Comparison of ENCODE assay signal across 11 cellular contexts in the genomic region with DNA sequence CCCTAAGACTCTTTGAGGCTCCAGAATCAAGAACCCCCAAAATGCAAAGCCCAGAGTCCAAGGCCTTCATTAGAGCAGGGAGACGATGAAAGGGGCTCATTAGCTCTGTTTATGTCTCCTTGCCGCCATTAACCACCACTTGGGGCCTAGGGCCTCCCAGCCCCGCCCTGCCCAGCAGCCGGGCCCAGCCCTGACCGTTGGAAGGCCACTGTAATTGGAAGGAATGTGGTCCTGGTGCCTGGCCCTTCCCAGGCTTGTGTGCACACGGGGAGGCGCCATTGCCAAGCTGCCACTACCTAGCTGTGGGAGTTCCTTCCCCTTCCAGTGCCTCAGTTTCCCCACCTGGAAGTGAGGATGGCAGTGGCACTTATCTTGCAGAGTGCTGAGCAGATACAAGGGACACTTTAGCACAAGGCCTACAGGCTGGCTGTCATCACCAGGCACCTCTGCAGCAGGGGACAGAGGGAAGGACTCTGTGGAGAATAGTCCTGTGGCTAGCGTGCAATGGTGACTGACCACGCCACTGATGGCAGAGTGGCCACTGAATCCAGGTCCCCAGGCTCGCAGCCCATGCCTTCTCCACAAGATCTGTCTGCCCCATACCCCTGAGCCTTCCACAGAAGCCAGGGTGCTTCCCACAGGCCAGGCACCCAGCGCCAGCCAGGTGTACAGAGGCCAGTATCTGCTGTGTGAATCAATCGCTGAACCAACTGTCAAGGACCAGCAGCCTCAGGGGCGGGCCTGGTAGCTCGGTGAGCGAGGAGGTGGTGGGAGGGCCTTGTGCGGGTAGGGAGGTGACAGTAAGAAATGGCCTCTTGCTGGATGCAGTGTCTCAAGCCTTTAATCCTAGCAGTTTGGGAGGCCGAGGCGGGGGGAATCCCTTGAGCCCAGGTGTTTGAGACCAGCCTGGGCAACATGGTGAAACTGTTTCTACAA. TPM values are rescaled to one million over a fixed set of nuclear protein-coding genes. Genes with fewer than 3 reads are reported as not detected.
A peak's percentile ranks its signal among the peaks of the same experiment; 100 is the strongest.
DNase-seq lines count a peak whose midpoint lies in the region; ATAC-seq and TF ChIP-seq lines count a peak whose summit lies in the region.
"Had no signal": no experiment of that assay in that cellular context is flagged by ENCODE, and none has a peak within 500 bp of the region (broad histone marks: within the 10 kb centered on the region; RNA-seq: fewer than 3 reads in every experiment).

No MANE protein-coding gene starts in this region.

- WGBS in esophagus squamous epithelium, 2 donors: 70 to 75% methylated on average over 12 to 13 of the region's 18 CpGs

- no peak for ATAC-seq in activated T-cell treated with anti-CD3 and anti-CD28 coated beads, Interleukin-2, amount 50 U/mL, for 4 hours
- peak; percentile 27 for ATAC-seq in stimulated activated naive CD8-positive, alpha-beta T cell treated with anti-CD3 and anti-CD28 coated beads, Interleukin-15, amount 100 ng/mL, for 72 hours

- H3K4me3 Mint-ChIP-seq in activated T-cell treated with anti-CD3 and anti-CD28 coated beads, Interleukin-2, amount 50 U/mL, for 4 hours: peak overlapping the region; percentile 31
- peak overlapping the region; percentile 70 to 83 for H3K4me3 Mint-ChIP-seq in stimulated activated naive CD8-positive, alpha-beta T cell treated with anti-CD3 and anti-CD28 coated beads, Interleukin-15, amount 100 ng/mL, for 72 hours

- no peaks in the 10 kb centered on the region for H3K9me3 ChIP-seq in esophagus squamous epithelium
- H3K9me3 ChIP-seq: adrenal gland, uterus had no signal

- no peaks in the 10 kb centered on the region for H3K36me3 Mint-ChIP-seq in activated T-cell treated with anti-CD3 and anti-CD28 coated beads, Interleukin-2, amount 50 U/mL, for 4 hours (ENCODE audit: insufficient read depth)

- intact Hi-C loops in esophagus squamous epithelium (cut with DNase I) (loop anchor here (5.0 kb wide), 1 partner anchor 91 kb away; no protein-coding TSS in a partner anchor), posterior vena cava (cut with DNase I) (loop anchor here (1.0 to 10.0 kb wide), 2 partner anchors 27 to 98 kb away; no protein-coding TSS in a partner anchor)

- H3K4me3 ChIP-seq in esophagus squamous epithelium: no peak overlapping the region

- DNase-seq in activated T-cell treated with anti-CD3 and anti-CD28 coated beads, Interleukin-2, amount 50 U/mL, for 4 hours: no peak
- DNase-seq in activated T-cell treated with anti-CD3 and anti-CD28 coated beads, Interleukin-2, amount 50 U/mL, for 1 hour: no peak
- DNase-seq in esophagus squamous epithelium (lab: John Stamatoyannopoulos, UW): no peak
- DNase-seq in stimulated activated naive CD8-positive, alpha-beta T cell treated with anti-CD3 and anti-CD28 coated beads, Interleukin-15, amount 100 ng/mL, for 72 hours: peak; percentile 60 to 77
- DNase-seq in NCI-H2081 (lab: John Stamatoyannopoulos, UW): no peak
- no peak for DNase-seq in posterior vena cava (ENCODE audit: low spot score)
- DNase-seq in kidney glomerular epithelial cell (lab: John Stamatoyannopoulos, UW): no peak
- DNase-seq: mesendoderm had no signal

- H3K27ac Mint-ChIP-seq in stimulated activated naive CD8-positive, alpha-beta T cell treated with anti-CD3 and anti-CD28 coated beads, Interleukin-15, amount 100 ng/mL, for 72 hours: peak overlapping the region; percentile 97 to 99

- H3K9me3 Mint-ChIP-seq in activated T-cell treated with anti-CD3 and anti-CD28 coated beads, Interleukin-2, amount 50 U/mL, for 4 hours: no peaks in the 10 kb centered on the region
- no peaks in the 10 kb centered on the region for H3K9me3 Mint-ChIP-seq in stimulated activated naive CD8-positive, alpha-beta T cell treated with anti-CD3 and anti-CD28 coated beads, Interleukin-15, amount 100 ng/mL, for 72 hours

- peaks cover 71% of the 10 kb centered on the region for H3K4me1 Mint-ChIP-seq in activated T-cell treated with anti-CD3 and anti-CD28 coated beads, Interleukin-2, amount 50 U/mL, for 4 hours (ENCODE audit: low read depth)
- H3K4me1 Mint-ChIP-seq in stimulated activated naive CD8-positive, alpha-beta T cell treated with anti-CD3 and anti-CD28 coated beads, Interleukin-15, amount 100 ng/mL, for 72 hours: peaks cover 89% of the 10 kb centered on the region

- no peaks in the 10 kb centered on the region for H3K27me3 ChIP-seq in esophagus squamous epithelium
- H3K27me3 ChIP-seq: adrenal gland, uterus had no signal

- H3K27ac ChIP-seq in VCaP: peak overlapping the region; percentile 24; the same call in 1 of the 2 replicates
- H3K27ac ChIP-seq in esophagus squamous epithelium: peak overlapping the region; percentile 34 to 45 (median 44)

- TF ChIP-seq POLR2A in esophagus squamous epithelium (IDR thresholded peaks at IDR 0.05): no peak

- no peak for TF ChIP-seq CTCF in VCaP (conservative IDR thresholded peaks at IDR 0.05)
- TF ChIP-seq CTCF in esophagus squamous epithelium (IDR thresholded peaks at IDR 0.05): no peak

- H3K36me3 ChIP-seq in esophagus squamous epithelium: no peaks in the 10 kb centered on the region
- H3K36me3 ChIP-seq: adrenal gland, uterus had no signal

- H3K4me1 ChIP-seq in esophagus squamous epithelium: peaks cover 58 to 100% (median 67%) of the 10 kb centered on the region in 3 donors

- H3K27me3 Mint-ChIP-seq in activated T-cell treated with anti-CD3 and anti-CD28 coated beads, Interleukin-2, amount 50 U/mL, for 4 hours (ENCODE audit: low read depth): no peaks in the 10 kb centered on the region
- no peaks in the 10 kb centered on the region for H3K27me3 Mint-ChIP-seq in stimulated activated naive CD8-positive, alpha-beta T cell treated with anti-CD3 and anti-CD28 coated beads, Interleukin-15, amount 100 ng/mL, for 72 hours

RNA-seq across cellular contexts. Expression of gene GBGT1, which starts 20.8 kb away (rescaled TPM):
- 1 to 10 TPM; 3.0 to 3.3 (median 3.2) TPM for total RNA-seq in activated T-cell treated with anti-CD3 and anti-CD28 coated beads, Interleukin-2, amount 50 U/mL, for 4 hours
- total RNA-seq in esophagus squamous epithelium (1 to 10 TPM; 3.0 to 8.8 (median 3.8) TPM), posterior vena cava (10 to 100 TPM; 14.2 to 19.9 TPM)

RNA-seq across cellular contexts. Expression of gene RALGDS, which starts 21.9 kb away (rescaled TPM):
- 10 to 100 TPM; 43.2 to 46.7 (median 45.2) TPM for total RNA-seq in activated T-cell treated with anti-CD3 and anti-CD28 coated beads, Interleukin-2, amount 50 U/mL, for 4 hours
- total RNA-seq in esophagus squamous epithelium (10 to 100 TPM; 53.4 to 71.1 (median 55.3) TPM), posterior vena cava (10 to 100 TPM; 27.6 to 28.3 TPM)

Comparison
In these comparisons a context has a peak if more than half of its experiments do, and no peak if none do; other contexts are left out.
1. DNase-seq: peak in stimulated activated naive CD8-positive, alpha-beta T cell treated with anti-CD3 and anti-CD28 coated beads, Interleukin-15, amount 100 ng/mL, for 72 hours (2 of 2); none in activated T-cell treated with anti-CD3 and anti-CD28 coated beads, Interleukin-2, amount 50 U/mL, for 4 hours (single experiment), activated T-cell treated with anti-CD3 and anti-CD28 coated beads, Interleukin-2, amount 50 U/mL, for 1 hour (single experiment), esophagus squamous epithelium (single experiment), NCI-H2081 (0 of 2), posterior vena cava (single experiment) and kidney glomerular epithelial cell (single experiment).